ENCODE assay signal across 1 cellular context in genomic region chr2:230914886-230915285, GRCh38.
TF ChIP-seq lines count a peak whose summit lies in the region.

No MANE protein-coding gene starts in this region.

TF ChIP-seq in H1, 55 proteins besides CTCF, POLR2A, EP300 and RAD21:
- TF ChIP-seq CREB1 (IDR thresholded peaks at IDR 0.05) (no peak), BRCA1 (IDR thresholded peaks at IDR 0.05; ENCODE audit: low read depth, low read length) (no peak), SAP30 (IDR thresholded peaks at IDR 0.05; ENCODE audit: insufficient read depth, insufficient replicate concordance, low read length) (no peak), TCF12 (IDR thresholded peaks at IDR 0.05; ENCODE audit: low read depth, low read length) (no peak), NANOG (IDR thresholded peaks at IDR 0.05; ENCODE audit: insufficient read depth, low read depth, low read length, poor library complexity, severe bottlenecking) (no peak), RFX5 (IDR thresholded peaks at IDR 0.05; ENCODE audit: borderline replicate concordance, low read depth, low read length) (no peak)
